27 cellular contexts compared by ENCODE assay signal in the genomic region with DNA sequence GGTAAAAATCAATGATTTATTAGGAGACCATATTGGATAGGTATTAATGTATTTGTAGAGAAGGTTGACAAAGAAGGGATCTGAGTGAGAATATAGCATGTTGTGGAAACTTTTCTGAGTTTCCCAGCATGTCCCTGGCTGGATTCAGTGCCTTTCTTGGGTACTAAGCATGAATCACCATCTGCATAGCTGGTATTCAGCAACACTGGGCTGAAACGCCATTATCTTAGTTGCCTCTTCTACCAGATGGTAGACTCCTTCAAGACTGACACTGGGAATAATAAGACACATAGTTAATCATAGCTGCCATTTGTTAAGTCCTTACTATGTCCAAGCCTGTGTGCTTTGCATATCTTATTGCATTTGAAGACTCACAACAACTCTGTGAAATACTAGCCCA. TPM values are rescaled to one million over a fixed set of nuclear protein-coding genes. Genes with fewer than 3 reads are reported as not detected.
A peak's percentile ranks its signal among the peaks of the same experiment; 100 is the strongest.
DNase-seq lines count a peak whose midpoint lies in the region; ATAC-seq and TF ChIP-seq lines count a peak whose summit lies in the region.
"Had no signal": no experiment of that assay in that cellular context is flagged by ENCODE, and none has a peak within 500 bp of the region (broad histone marks: within the 10 kb centered on the region; RNA-seq: fewer than 3 reads in every experiment).

No MANE protein-coding gene starts in this region.

- H3K36me3 ChIP-seq in heart left ventricle (peaks cover 0 to 40% (median 3%) of the 10 kb centered on the region in 9 donors), subcutaneous abdominal adipose tissue (ENCODE audit: control insufficient read depth in 5 of 5, insufficient read depth in 5 of 5, low read length in 5 of 5) (peaks cover 0 to 6% (median 2%) of the 10 kb centered on the region in 5 donors), PC-9 (ENCODE audit: low read depth) (no peaks in the 10 kb centered on the region)
- H3K36me3 ChIP-seq: HAP-1, thoracic aorta had no signal

- CTCF ChIA-PET in PC-9 (lab: Charles Lee): no interaction called here

- no peak for TF ChIP-seq CTCF in heart left ventricle (IDR thresholded peaks at IDR 0.05)
- no peak for TF ChIP-seq CTCF in fibroblast of pulmonary artery (IDR thresholded peaks at IDR 0.05; ENCODE audit: low read length, missing control alignments)
- TF ChIP-seq CTCF in PC-9 (conservative IDR thresholded peaks at IDR 0.05): no peak

- H2AFZ ChIP-seq in PC-9: no peak overlapping the region

- peaks cover 0 to 42% (median 8%) of the 10 kb centered on the region in 12 donors for H3K4me1 ChIP-seq in heart left ventricle
- peaks cover 0 to 41% (median 3%) of the 10 kb centered on the region in 5 donors for H3K4me1 ChIP-seq in subcutaneous abdominal adipose tissue (ENCODE audit: control insufficient read depth in 5 of 5, insufficient read depth in 5 of 5, low read length in 5 of 5)
- H3K4me1 ChIP-seq in PC-9 (replicated peaks; ENCODE audit: insufficient read depth): no peaks in the 10 kb centered on the region
- H3K4me1 ChIP-seq: body of pancreas, HAP-1 had no signal

- ATAC-seq in heart left ventricle (no peak), Right ventricle myocardium inferior (no peak), HG02884 (IDR thresholded peaks at IDR 0.05; ENCODE audit: unreplicated experiment) (no peak)
- ATAC-seq: activated CD8-positive, alpha-beta T cell treated with anti-CD3 and anti-CD28 coated beads, Interleukin-2, amount 10 ng/mL, durations not matched to agents 7 days and 5 days; body of pancreas; CD8-positive, alpha-beta T cell; naive thymus-derived CD8-positive, alpha-beta T cell had no signal

- H3K9me2 ChIP-seq in PC-9 (ENCODE audit: insufficient read depth): no peaks in the 10 kb centered on the region

- no peaks in the 10 kb centered on the region for H3F3A ChIP-seq in PC-9 (ENCODE audit: insufficient read depth, low read depth)

- no peak overlapping the region for H3K4me2 ChIP-seq in PC-9

- H3K4me3 ChIP-seq in heart left ventricle (no peak overlapping the region), fibroblast of pulmonary artery (replicated peaks; ENCODE audit: low read depth, low read length) (no peak overlapping the region), subcutaneous abdominal adipose tissue (ENCODE audit: low read depth in 1 of 5, low read length in 5 of 5) (no peak overlapping the region), PC-9 (no peak overlapping the region)
- H3K4me3 ChIP-seq: body of pancreas, HAP-1, SK-N-MC, thoracic aorta had no signal

- no TSS peak for BruUV-seq in PC-9 (replicated peaks; lab: Mats Ljungman, UMichigan)

- POLR2A ChIA-PET in PC-9 (lab: Charles Lee; ENCODE audit: unreplicated experiment): no interaction called here

- DNase-seq in heart left ventricle (no peak), Right ventricle myocardium inferior (ENCODE audit: missing footprints) (no peak), amniotic epithelial cell (ENCODE audit: low read depth) (peak; percentile 21), fibroblast of pulmonary artery (ENCODE audit: low read depth) (peak; percentile 2), PC-9 (no peak), DMS53 (lab: John Stamatoyannopoulos, UW) (no peak)
- DNase-seq: 8988T; activated CD8-positive, alpha-beta T cell treated with anti-CD3 and anti-CD28 coated beads, Interleukin-2, amount 10 ng/mL, durations not matched to agents 7 days and 5 days; activated effector memory CD4-positive, alpha-beta T cell treated with Interleukin-2 at 50 U/mL for 16 hours; activated naive CD8-positive, alpha-beta T cell treated with anti-CD3 and anti-CD28 coated beads for 36 hours; activated T-cell treated with anti-CD3 and anti-CD28 coated beads for 4 hours; body of pancreas; CD8-positive, alpha-beta T cell; DMS 273 treated with DMSO at 0.1 percent for 48 hours; naive thymus-derived CD8-positive, alpha-beta T cell; NCI-H1105 treated with DMSO at 0.1 percent for 48 hours; NCI-H1930; NCI-H2227 treated with DMSO at 0.1 percent for 48 hours; stimulated activated naive CD4-positive, alpha-beta T cell had no signal

- no peak overlapping the region for H3K9ac ChIP-seq in subcutaneous abdominal adipose tissue (ENCODE audit: low read length in 5 of 5)

- no peaks in the 10 kb centered on the region for H3K27me3 ChIP-seq in heart left ventricle
- no peaks in the 10 kb centered on the region for H3K27me3 ChIP-seq in subcutaneous abdominal adipose tissue (ENCODE audit: control insufficient read depth in 5 of 5, insufficient read depth in 4 of 5, low read length in 5 of 5)
- no peaks in the 10 kb centered on the region for H3K27me3 ChIP-seq in PC-9 (ENCODE audit: insufficient read depth, low read depth)
- H3K27me3 ChIP-seq: body of pancreas had no signal

- H3K79me2 ChIP-seq in PC-9 (ENCODE audit: low read depth): no peaks in the 10 kb centered on the region

- intact Hi-C loops in heart left ventricle (cut with DNase I): loop anchor here in 1 of 10 donors (5.0 to 10.0 kb wide), 2 partner anchors 43 to 54 kb away; partner anchors contain the start of genes ATP5PF, GABPA and JAM2
- intact Hi-C loops in Right ventricle myocardium inferior (cut with DNase I): loop anchor here (5.0 kb wide), 1 partner anchor 47 kb away; no protein-coding TSS in a partner anchor
- intact Hi-C loops in PC-9 (cut with micrococcal nuclease; ENCODE audit: unreplicated experiment): no loop called here

- H3K9me3 ChIP-seq in heart left ventricle (no peaks in the 10 kb centered on the region), subcutaneous abdominal adipose tissue (ENCODE audit: control insufficient read depth in 5 of 5, low read length in 5 of 5) (no peaks in the 10 kb centered on the region), PC-9 (ENCODE audit: insufficient read depth, low read depth) (no peaks in the 10 kb centered on the region)
- H3K9me3 ChIP-seq: body of pancreas, HAP-1, thoracic aorta had no signal

- WGBS in heart left ventricle, 4 donors: 52 to 73% (median 60%) methylated on average over 1 of the region's 1 CpG

- H3K27ac ChIP-seq in heart left ventricle (peak overlapping the region in 9 of 12 donors; percentile 15 to 79 (median 35)), subcutaneous abdominal adipose tissue (ENCODE audit: low read depth, low read length) (peak overlapping the region; percentile 42), PC-9 (no peak overlapping the region)
- H3K27ac ChIP-seq: body of pancreas, epithelial cell of prostate, SK-N-MC had no signal

- TF ChIP-seq POLR2A in heart left ventricle (IDR thresholded peaks at IDR 0.05): no peak

- H4K20me1 ChIP-seq in PC-9 (ENCODE audit: insufficient read depth): no peaks in the 10 kb centered on the region

RNA-seq across cellular contexts. Expression of gene ATP5PF, which starts 45.5 kb away (rescaled TPM):
- total RNA-seq in heart left ventricle (100 to 1,000 TPM; 479 to 989 (median 653) TPM), Right ventricle myocardium inferior (969 TPM), PC-9 (2021) (62.1 and 108 TPM in 2 replicates)
- 1,000 to 10,000 TPM in 1 of 2 donors, 100 to 1,000 TPM in 1; 719 to 1,745 TPM for polyA plus RNA-seq in heart left ventricle

RNA-seq across cellular contexts. Expression of gene GABPA, which starts 45.5 kb away (rescaled TPM):
- total RNA-seq in heart left ventricle: 10 to 100 TPM in 8 of 9 donors, 1 to 10 TPM in 1; 9.0 to 20.6 (median 15.6) TPM
- polyA plus RNA-seq in heart left ventricle: 1 to 10 TPM; 6.1 to 7.2 TPM
- total RNA-seq in Right ventricle myocardium inferior: 18.3 TPM
- 18.2 and 20.5 TPM in 2 replicates for total RNA-seq in PC-9 (2021)

RNA-seq across cellular contexts. Expression of gene JAM2, which starts 50.2 kb away (rescaled TPM):
- total RNA-seq in heart left ventricle: 10 to 100 TPM; 13.1 to 55.7 (median 28.5) TPM
- 10 to 100 TPM; 12.5 to 19.2 TPM for polyA plus RNA-seq in heart left ventricle
- 38.2 TPM for total RNA-seq in Right ventricle myocardium inferior
- total RNA-seq in PC-9 (2021): not detected in 2 replicates
- total RNA-seq: CD8-positive, alpha-beta T cell; G401; HT-29 had no signal

Comparison
In these comparisons a context has a peak if more than half of its experiments do, and no peak if none do; other contexts are left out.
1. DNase-seq: peak in amniotic epithelial cell (single experiment) and fibroblast of pulmonary artery (single experiment); none in heart left ventricle (0 of 5), Right ventricle myocardium inferior (single experiment), PC-9 (0 of 2) and DMS53 (single experiment).
2. RNA of gene JAM2, which starts 50.2 kb away (total RNA-seq): 38.2 TPM in Right ventricle myocardium inferior (single experiment) and 13.1 to 55.7 TPM in heart left ventricle; not detected in PC-9; every median in the first group is over 10 times any median in the second.